23 cellular contexts compared by ENCODE assay signal in the genomic region with DNA sequence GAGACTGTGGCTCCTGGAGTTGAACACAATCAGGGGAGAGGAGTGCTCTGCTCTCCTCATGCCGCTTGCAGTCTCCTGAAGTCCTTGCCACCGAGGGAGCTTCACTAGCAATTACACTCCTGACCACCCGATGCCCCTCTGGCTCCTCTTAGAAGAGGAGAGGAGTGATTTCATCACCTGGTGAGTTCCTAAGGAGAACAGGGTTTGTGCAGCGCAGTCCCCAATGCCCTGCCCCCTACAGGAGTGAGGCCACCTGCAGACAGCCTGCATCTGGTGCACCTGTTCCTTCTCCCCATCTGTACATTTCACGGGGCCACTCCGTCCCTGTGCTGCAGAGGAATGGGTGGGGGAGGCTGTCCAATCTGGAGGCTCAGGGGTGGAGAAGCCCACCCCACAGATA.
A peak's percentile ranks its signal among the peaks of the same experiment; 100 is the strongest.
DNase-seq lines count a peak whose midpoint lies in the region; ATAC-seq and TF ChIP-seq lines count a peak whose summit lies in the region.
"Had no signal": no experiment of that assay in that cellular context is flagged by ENCODE, and none has a peak within 500 bp of the region (broad histone marks: within the 10 kb centered on the region; RNA-seq: fewer than 3 reads in every experiment).

No MANE protein-coding gene starts in this region.

- H3K4ac ChIP-seq in IMR-90 (ENCODE audit: low read depth, low read length) (peak overlapping the region; percentile 37; the same call in 1 of the 2 replicates), mesendoderm (ENCODE audit: low read depth, low read length) (no peak overlapping the region)

- H3K18ac ChIP-seq in IMR-90 (ENCODE audit: low read depth, low read length) = no peak overlapping the region
- H3K18ac ChIP-seq in mesendoderm (ENCODE audit: low read length) = no peak overlapping the region

- no peak for TF ChIP-seq POLR2A in IMR-90 (IDR thresholded peaks at IDR 0.05; ENCODE audit: low read depth, low read length)

- CTCF ChIA-PET in Calu3 (lab: Charles Lee) (interaction anchor here (1.0 kb wide), 1 partner anchor 126 kb away, joined by 3 read pairs; no protein-coding TSS in a partner anchor), IMR-90 (lab: Yijun Ruan, JAX) (interaction anchor here (0.5 to 3.0 kb wide), 6 partner anchors 9 to 1156 kb away, joined by 3 to 16 read pairs (median 6); no protein-coding TSS in a partner anchor)

- BruUV-seq in Calu3 (replicated peaks; lab: Mats Ljungman, UMichigan) = no TSS peak
- no TSS peak for BruUV-seq in IMR-90 (replicated peaks; lab: Mats Ljungman, UMichigan)

- no peak overlapping the region for H2AFZ ChIP-seq in IMR-90 (replicated peaks; ENCODE audit: low read length, poor library complexity)

- H3K36me3 Mint-ChIP-seq in Calu3 (ENCODE audit: insufficient read depth, unreplicated experiment) = no peaks in the 10 kb centered on the region
- H3K36me3 Mint-ChIP-seq: CD8-positive, alpha-beta memory T cell; natural killer cell treated with Interleukin-12 subunit alpha and Interleukin-12 subunit beta and Interleukin-15 and Interleukin-18, amount 100 ng/mL, for 72 hours; stimulated activated naive B cell treated with anti-CD40 and anti-IgM and Interleukin-4, amounts not matched to agents 10 μg/mL and 1 μg/mL and 100 μg/mL, for 72 hours had no signal

- no peak overlapping the region for H4K5ac ChIP-seq in IMR-90 (ENCODE audit: low read depth, low read length)
- H4K5ac ChIP-seq in mesendoderm (ENCODE audit: low read length) = no peak overlapping the region

- H3K27me3 Mint-ChIP-seq in Calu3 (ENCODE audit: unreplicated experiment) = peaks cover 41% of the 10 kb centered on the region

- ATAC-seq in IMR-90 (ENCODE audit: low read depth) = no peak
- ATAC-seq: stimulated activated naive B cell treated with anti-CD40 and anti-IgM and Interleukin-4, amounts not matched to agents 10 μg/mL and 1 μg/mL and 100 μg/mL, for 72 hours had no signal

- no peak overlapping the region for H3K9ac ChIP-seq in IMR-90 (ENCODE audit: low read depth, low read length)
- H3K9ac ChIP-seq in mesendoderm (ENCODE audit: low read length) = no peak overlapping the region

- H2AK5ac ChIP-seq in IMR-90 (ENCODE audit: low read depth, low read length) (peak overlapping the region; percentile 70; the same call in 1 of the 2 replicates), mesendoderm (ENCODE audit: low read length) (no peak overlapping the region)

- H3K36me3 ChIP-seq in IMR-90 (ENCODE audit: control insufficient read depth, insufficient read depth, low read length) = no peaks in the 10 kb centered on the region
- H3K36me3 ChIP-seq in WERI-Rb-1 = no peaks in the 10 kb centered on the region
- H3K36me3 ChIP-seq in mesendoderm (ENCODE audit: control insufficient read depth, insufficient read depth, low read length) = no peaks in the 10 kb centered on the region
- H3K36me3 ChIP-seq: esophagus squamous epithelium, prostate gland, tibial artery had no signal

- H3K4me2 ChIP-seq in IMR-90 (ENCODE audit: low read depth, low read length) (no peak overlapping the region), mesendoderm (ENCODE audit: low read length) (no peak overlapping the region)

- no peak overlapping the region for H2AK9ac ChIP-seq in IMR-90 (replicated peaks; ENCODE audit: low read depth, low read length, poor library complexity)

- H2BK15ac ChIP-seq in IMR-90 (ENCODE audit: low read depth, low read length) (no peak overlapping the region), mesendoderm (replicated peaks; ENCODE audit: low read depth) (no peak overlapping the region)

- dilution Hi-C loops in IMR-90 (cut with HindIII; ENCODE audit: low sequenced_read_pairs, unreplicated experiment) = no loop called here

- POLR2A ChIA-PET in IMR-90 (lab: Charles Lee; ENCODE audit: unreplicated experiment) = interaction anchor here (0.6 kb wide), 1 partner anchor 480 kb away, joined by 3 read pairs; no protein-coding TSS in a partner anchor

- no CpG with 5 or more reads among the region's 6 CpGs for WGBS in IMR-90 (ENCODE audit: extremely low coverage in 2 of 2, insufficient read length in 1 of 2), 2 experiments
- WGBS in mesendoderm (ENCODE audit: extremely low coverage, insufficient coverage, low lambda C conversion rate) = no CpG with 5 or more reads among the region's 6 CpGs

- H3K4me1 Mint-ChIP-seq in Calu3 (ENCODE audit: low read depth, unreplicated experiment) = no peaks in the 10 kb centered on the region
- H3K4me1 Mint-ChIP-seq: central memory CD8-positive, alpha-beta T cell had no signal

- no peaks in the 10 kb centered on the region for H4K20me1 ChIP-seq in IMR-90 (ENCODE audit: insufficient read depth, low read length)

- H2BK20ac ChIP-seq in IMR-90 (ENCODE audit: low read depth, low read length) = peak overlapping the region; percentile 48

- peaks cover 13% of the 10 kb centered on the region for H3K4me1 ChIP-seq in IMR-90 (ENCODE audit: control insufficient read depth, insufficient read depth, low read length)
- no peaks in the 10 kb centered on the region for H3K4me1 ChIP-seq in mesendoderm (ENCODE audit: control insufficient read depth, low read depth, low read length)
- H3K4me1 ChIP-seq: prostate gland had no signal

- no peak overlapping the region for H3K4me3 ChIP-seq in IMR-90 (ENCODE audit: insufficient read depth, low read depth, low read length)
- H3K4me3 ChIP-seq in WERI-Rb-1 (ENCODE audit: low read depth, low read length) = no peak overlapping the region
- H3K4me3 ChIP-seq in mesendoderm (ENCODE audit: low read length) = no peak overlapping the region
- H3K4me3 ChIP-seq: prostate gland had no signal

- no peak overlapping the region for H2BK5ac ChIP-seq in IMR-90 (ENCODE audit: low read depth, low read length, poor library complexity, severe bottlenecking)
- H2BK5ac ChIP-seq in mesendoderm (ENCODE audit: low read length) = no peak overlapping the region

- H3K27ac Mint-ChIP-seq in Calu3 (ENCODE audit: unreplicated experiment) = no peak overlapping the region
- H3K27ac Mint-ChIP-seq: natural killer cell treated with Interleukin-12 subunit alpha and Interleukin-12 subunit beta and Interleukin-15 and Interleukin-18, amount 100 ng/mL, for 72 hours; stimulated activated naive B cell treated with anti-CD40 and anti-IgM and Interleukin-4, amounts not matched to agents 10 μg/mL and 1 μg/mL and 100 μg/mL, for 72 hours had no signal

- peaks cover 4% of the 10 kb centered on the region; the same call in 1 of the 2 replicates for H3K9me1 ChIP-seq in IMR-90 (ENCODE audit: insufficient read depth, low read length)

- H3K9me3 ChIP-seq in IMR-90 (ENCODE audit: control insufficient read depth, insufficient read depth, low read length) (no peaks in the 10 kb centered on the region), WERI-Rb-1 (ENCODE audit: severe bottlenecking) (no peaks in the 10 kb centered on the region)
- H3K9me3 ChIP-seq: esophagus squamous epithelium, prostate gland, tibial artery had no signal

- H4K8ac ChIP-seq in IMR-90 (ENCODE audit: low read depth in 2 of 2, low read length in 2 of 2) (no peak overlapping the region), mesendoderm (ENCODE audit: low read depth, low read length) (no peak overlapping the region)

- H4K91ac ChIP-seq in IMR-90 (ENCODE audit: insufficient read depth, low read depth, low read length) = peak overlapping the region; percentile 54; the same call in 1 of the 2 replicates

- in situ Hi-C loops in IMR-90 (cut with MboI; ENCODE audit: low sequenced_read_pairs) = loop anchor here (10.0 kb wide), 1 partner anchor 363 kb away; no protein-coding TSS in a partner anchor

- H3K4me3 Mint-ChIP-seq in Calu3 (ENCODE audit: low read depth, unreplicated experiment) = no peak overlapping the region
- H3K4me3 Mint-ChIP-seq: CD8-positive, alpha-beta memory T cell; central memory CD8-positive, alpha-beta T cell; natural killer cell treated with Interleukin-12 subunit alpha and Interleukin-12 subunit beta and Interleukin-15 and Interleukin-18, amount 100 ng/mL, for 72 hours; stimulated activated naive B cell treated with anti-CD40 and anti-IgM and Interleukin-4, amounts not matched to agents 10 μg/mL and 1 μg/mL and 100 μg/mL, for 72 hours had no signal

- H2BK120ac ChIP-seq in IMR-90 (ENCODE audit: low read depth, low read length) = peak overlapping the region; percentile 88
- no peak overlapping the region for H2BK120ac ChIP-seq in mesendoderm (ENCODE audit: low read depth, low read length)

- DNase-seq in Calu3 (no peak), IMR-90 (no peak), WERI-Rb-1 (peak; percentile 37), mesendoderm (peak; percentile 39), GOT3 (lab: John Stamatoyannopoulos, UW) (no peak), AML-193 (lab: John Stamatoyannopoulos, UW) (no peak)
- no peak for DNase-seq in stimulated activated CD4-positive, alpha-beta T cell treated with anti-CD3 and anti-CD28 coated beads, Interleukin-4, amount 100 ng/mL, for 4 hours
- DNase-seq in stimulated activated CD4-positive, alpha-beta T cell treated with anti-CD3 and anti-CD28 coated beads, Interleukin-2, amount 100 ng/mL, for 48 hours = no peak
- DNase-seq: activated CD4-positive, CD25-positive, alpha-beta regulatory T cell treated with anti-CD3 and anti-CD28 coated beads, Interleukin-2, amount 50 U/mL, for 72 hours; activated naive CD4-positive, alpha-beta T cell treated with anti-CD3 and anti-CD28 coated beads, Interleukin-2, amount 50 U/mL, for 16 hours; activated T-cell treated with anti-CD3 and anti-CD28 coated beads, Interleukin-2, amount 50 U/mL, for 48 hours; CD8-positive, alpha-beta memory T cell; effector CD8-positive, alpha-beta T cell; esophagus squamous epithelium; Kasumi-1; midbrain; NCI-H2107; Right ventricle myocardium superior; stimulated activated naive B cell treated with anti-CD40 and anti-IgM and Interleukin-4, amounts not matched to agents 10 μg/mL and 1 μg/mL and 100 μg/mL, for 72 hours had no signal

- intact Hi-C loops in Calu3 (cut with micrococcal nuclease; ENCODE audit: unreplicated experiment) = loop anchor here (2.0 to 10.0 kb wide), 3 partner anchors 53 to 370 kb away; no protein-coding TSS in a partner anchor
- intact Hi-C loops in IMR-90 (cut with micrococcal nuclease) = loop anchor here (2.0 to 5.0 kb wide), 3 partner anchors 140 to 370 kb away; no protein-coding TSS in a partner anchor

- H3K27ac ChIP-seq in IMR-90 (ENCODE audit: insufficient read depth, low read length) (no peak overlapping the region), WERI-Rb-1 (no peak overlapping the region), mesendoderm (ENCODE audit: low read depth, low read length) (no peak overlapping the region)
- H3K27ac ChIP-seq: prostate gland had no signal

- TF ChIP-seq RAD21 in IMR-90 (IDR thresholded peaks at IDR 0.05; ENCODE audit: low read length) = no peak

- H3K14ac ChIP-seq in IMR-90 (replicated peaks; ENCODE audit: low read depth, low read length) = no peak overlapping the region

- no peaks in the 10 kb centered on the region for H3K79me2 ChIP-seq in mesendoderm (ENCODE audit: control insufficient read depth, insufficient read depth, low read length)

- H3K23ac ChIP-seq in IMR-90 (ENCODE audit: low read depth, low read length) = no peak overlapping the region
- no peak overlapping the region for H3K23ac ChIP-seq in mesendoderm (ENCODE audit: low read length)

- H3K9me3 Mint-ChIP-seq in Calu3 (ENCODE audit: low read depth, unreplicated experiment) = no peaks in the 10 kb centered on the region
- H3K9me3 Mint-ChIP-seq: CD8-positive, alpha-beta memory T cell; central memory CD8-positive, alpha-beta T cell; natural killer cell treated with Interleukin-12 subunit alpha and Interleukin-12 subunit beta and Interleukin-15 and Interleukin-18, amount 100 ng/mL, for 72 hours; stimulated activated naive B cell treated with anti-CD40 and anti-IgM and Interleukin-4, amounts not matched to agents 10 μg/mL and 1 μg/mL and 100 μg/mL, for 72 hours had no signal

- H3K27me3 ChIP-seq in IMR-90 (ENCODE audit: control insufficient read depth, insufficient read depth, low read length) (no peaks in the 10 kb centered on the region; the same call in 1 of the 2 replicates), WERI-Rb-1 (ENCODE audit: insufficient read depth, low read depth, severe bottlenecking) (peaks cover 3% of the 10 kb centered on the region), mesendoderm (ENCODE audit: insufficient read depth, low read length, poor library complexity) (no peaks in the 10 kb centered on the region)

- H3K56ac ChIP-seq in IMR-90 (ENCODE audit: extremely low read depth, insufficient read depth, low read length) = no peak overlapping the region
- no peak overlapping the region for H3K56ac ChIP-seq in mesendoderm (ENCODE audit: low read length)

- TF ChIP-seq CTCF in Calu3 (IDR thresholded peaks at IDR 0.05; ENCODE audit: unreplicated experiment) = peak; percentile 23
- no peak for TF ChIP-seq CTCF in IMR-90 (conservative IDR thresholded peaks at IDR 0.05; ENCODE audit: low read depth, low read length)
- TF ChIP-seq CTCF in WERI-Rb-1 (IDR thresholded peaks at IDR 0.05; ENCODE audit: low read depth, low read length) = peak; percentile 73

- no peaks in the 10 kb centered on the region for H3K79me1 ChIP-seq in IMR-90 (ENCODE audit: low read depth in 1 of 2, low read length in 2 of 2)
- no peaks in the 10 kb centered on the region for H3K79me1 ChIP-seq in mesendoderm (ENCODE audit: low read length)

Comparison
In these comparisons a context has a peak if more than half of its experiments do, and no peak if none do; other contexts are left out.
1. DNase-seq: peak in WERI-Rb-1 (single experiment) and mesendoderm (single experiment); none in Calu3 (single experiment), IMR-90 (single experiment), GOT3 (single experiment), stimulated activated CD4-positive, alpha-beta T cell treated with anti-CD3 and anti-CD28 coated beads, Interleukin-4, amount 100 ng/mL, for 4 hours (0 of 2), AML-193 (0 of 2) and stimulated activated CD4-positive, alpha-beta T cell treated with anti-CD3 and anti-CD28 coated beads, Interleukin-2, amount 100 ng/mL, for 48 hours (0 of 2).